Comparison of ENCODE assay signal across 13 cellular contexts in the genomic region with DNA sequence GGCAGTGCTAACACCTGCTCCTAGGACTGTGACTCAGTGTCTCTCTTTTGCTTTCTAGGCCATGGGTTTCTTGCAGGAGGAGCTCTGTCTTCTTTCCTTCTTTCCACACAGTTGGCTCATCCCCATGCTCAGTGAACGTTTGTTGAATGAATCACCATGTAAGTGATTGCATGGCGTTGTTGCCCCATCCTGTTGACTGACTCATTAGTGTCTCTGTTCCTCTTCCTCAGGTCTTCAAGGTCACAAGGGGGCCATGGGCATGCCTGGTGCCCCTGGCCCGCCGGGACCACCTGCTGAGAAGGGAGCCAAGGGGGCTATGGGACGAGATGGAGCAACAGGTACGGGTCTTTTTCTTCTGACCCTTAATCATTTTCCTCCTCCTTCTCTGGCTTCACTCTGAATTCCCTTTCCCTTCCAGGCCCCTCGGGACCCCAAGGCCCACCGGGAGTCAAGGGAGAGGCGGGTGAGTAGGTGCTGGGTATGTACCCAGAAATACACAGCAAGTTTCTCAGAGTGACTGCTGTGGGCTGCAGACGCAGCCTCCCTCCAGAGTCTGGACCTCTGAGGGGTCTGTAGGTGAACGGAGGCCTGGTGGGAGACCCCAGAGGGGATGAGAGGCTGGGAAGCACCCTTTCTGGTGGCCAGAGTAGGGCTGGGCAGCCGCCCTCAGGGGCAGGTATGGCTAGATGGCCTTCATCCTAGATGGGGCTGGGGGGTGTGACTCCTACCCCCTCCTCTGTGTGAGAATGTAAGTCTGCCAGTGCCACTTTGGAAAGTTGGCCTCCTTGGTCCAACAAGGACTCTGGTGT. TPM values are rescaled to one million over a fixed set of nuclear protein-coding genes. Genes with fewer than 3 reads are reported as not detected.
DNase-seq lines count a peak whose midpoint lies in the region; ATAC-seq and TF ChIP-seq lines count a peak whose summit lies in the region.
"Had no signal": no experiment of that assay in that cellular context is flagged by ENCODE, and none has a peak within 500 bp of the region (broad histone marks: within the 10 kb centered on the region; RNA-seq: fewer than 3 reads in every experiment).

No MANE protein-coding gene starts in this region.

- H3K27ac ChIP-seq in smooth muscle cell (ENCODE audit: low read depth) = no peak overlapping the region

- H3K4me2 ChIP-seq in smooth muscle cell = peak overlapping the region; percentile 9

- no peak overlapping the region for H3K4me3 ChIP-seq in foreskin fibroblast (ENCODE audit: low read depth in 1 of 2, low read length in 2 of 2)
- no peak overlapping the region for H3K4me3 ChIP-seq in smooth muscle cell

- H4K20me1 ChIP-seq in smooth muscle cell (ENCODE audit: low read depth) = no peaks in the 10 kb centered on the region

- H3K27me3 ChIP-seq in smooth muscle cell (ENCODE audit: low read depth) = peaks cover 14% of the 10 kb centered on the region

- ATAC-seq in HG03342 (IDR thresholded peaks at IDR 0.05; ENCODE audit: unreplicated experiment) = no peak
- no peak for ATAC-seq in activated naive CD4-positive, alpha-beta T cell treated with anti-CD3 and anti-CD28 coated beads, Interleukin-2, amount 50 U/mL, for 72 hours
- no peak for ATAC-seq in GM19467 (IDR thresholded peaks at IDR 0.05; ENCODE audit: unreplicated experiment)
- ATAC-seq: SK-N-SH treated with all-trans-retinoic acid at 6 μM for 48 hours had no signal

- H3K9me3 ChIP-seq in smooth muscle cell (replicated peaks; ENCODE audit: low read depth) = no peaks in the 10 kb centered on the region

- H3K79me2 ChIP-seq in smooth muscle cell (ENCODE audit: low read depth) = no peaks in the 10 kb centered on the region

- TF ChIP-seq CTCF in foreskin fibroblast (IDR thresholded peaks at IDR 0.05; ENCODE audit: low read depth, low read length) = no peak
- TF ChIP-seq CTCF in smooth muscle cell (IDR thresholded peaks at IDR 0.05; ENCODE audit: borderline replicate concordance, insufficient read depth, poor library complexity, severe bottlenecking) = no peak

- H3K36me3 Mint-ChIP-seq in activated naive CD4-positive, alpha-beta T cell treated with anti-CD3 and anti-CD28 coated beads, Interleukin-2, amount 50 U/mL, for 72 hours = no peaks in the 10 kb centered on the region
- H3K36me3 Mint-ChIP-seq: activated naive CD8-positive, alpha-beta T cell treated with anti-CD3 and anti-CD28 coated beads, Interleukin-2, amount 10 ng/mL, durations not matched to agents 7 days and 5 days had no signal

- H3K27ac Mint-ChIP-seq in activated naive CD4-positive, alpha-beta T cell treated with anti-CD3 and anti-CD28 coated beads, Interleukin-2, amount 50 U/mL, for 72 hours = peak overlapping the region in 1 of 2 donors; percentile 84
- H3K27ac Mint-ChIP-seq: activated naive CD8-positive, alpha-beta T cell treated with anti-CD3 and anti-CD28 coated beads, Interleukin-2, amount 10 ng/mL, durations not matched to agents 7 days and 5 days had no signal

- H3K9me3 Mint-ChIP-seq in activated naive CD4-positive, alpha-beta T cell treated with anti-CD3 and anti-CD28 coated beads, Interleukin-2, amount 50 U/mL, for 72 hours = peaks cover 5% of the 10 kb centered on the region in 2 donors

- DNase-seq in HCEC 1CT (peak; percentile 1), RPMI7951 (ENCODE audit: low read depth) (peak; percentile 33), foreskin fibroblast (peak; percentile 36 to 44), smooth muscle cell (lab: John Stamatoyannopoulos, UW; ENCODE audit: unreplicated experiment) (no peak), inferior parietal cortex (ENCODE audit: extremely low spot score) (no peak)
- DNase-seq in activated naive CD4-positive, alpha-beta T cell treated with anti-CD3 and anti-CD28 coated beads, Interleukin-2, amount 50 U/mL, for 72 hours (ENCODE audit: low spot score in 2 of 2) = no peak
- DNase-seq: activated CD4-positive, alpha-beta T cell treated with anti-CD3 and anti-CD28 coated beads, Interleukin-2, amount 50 U/mL, for 1 hour; activated naive CD8-positive, alpha-beta T cell treated with anti-CD3 and anti-CD28 coated beads, Interleukin-2, amount 10 ng/mL, durations not matched to agents 7 days and 5 days; NCI-H2227 treated with DMSO at 0.1 percent for 48 hours had no signal

- WGBS in smooth muscle cell (ENCODE audit: low lambda C conversion rate) = 71% methylated on average over 12 of the region's 12 CpGs

- H3K36me3 ChIP-seq in smooth muscle cell (ENCODE audit: low read depth) = no peaks in the 10 kb centered on the region

- H3K9ac ChIP-seq in smooth muscle cell (ENCODE audit: low read depth) = no peak overlapping the region

- H3F3A ChIP-seq in smooth muscle cell (ENCODE audit: low read depth) = no peaks in the 10 kb centered on the region

- peaks cover 12% of the 10 kb centered on the region for H3K4me1 ChIP-seq in smooth muscle cell (ENCODE audit: low read depth)

- H2AFZ ChIP-seq in smooth muscle cell (ENCODE audit: low read depth) = no peak overlapping the region

RNA-seq across cellular contexts. Expression of gene MARCO, which starts 32.3 kb away (rescaled TPM):
- total RNA-seq in RPMI7951 (2014; rRNA removed; shearing (Covaris generic)) = not detected in 2 replicates
- not detected in 2 replicates for total RNA-seq in smooth muscle cell
- polyA plus RNA-seq in smooth muscle cell = not detected in 2 replicates
- not detected for total RNA-seq in activated naive CD4-positive, alpha-beta T cell treated with anti-CD3 and anti-CD28 coated beads, Interleukin-2, amount 50 U/mL, for 72 hours
- total RNA-seq: endothelial cell of umbilical vein had no signal
- polyA plus RNA-seq: endothelial cell of umbilical vein had no signal

Comparison
In these comparisons a context has a peak if more than half of its experiments do, and no peak if none do; other contexts are left out.
1. DNase-seq: peak in HCEC 1CT (single experiment), RPMI7951 (single experiment) and foreskin fibroblast (2 of 2); none in smooth muscle cell (single experiment), inferior parietal cortex (single experiment) and activated naive CD4-positive, alpha-beta T cell treated with anti-CD3 and anti-CD28 coated beads, Interleukin-2, amount 50 U/mL, for 72 hours (0 of 2).